ENCODE assay signal across 8 cellular contexts in genomic region chr2:28567076-28567471, GRCh38.
A peak's percentile ranks its signal among the peaks of the same experiment; 100 is the strongest.
DNase-seq lines count a peak whose midpoint lies in the region; ATAC-seq and TF ChIP-seq lines count a peak whose summit lies in the region.

No MANE protein-coding gene starts in this region.

- DNase-seq in GM06990 (ENCODE audit: extremely low read depth, insufficient read length) (no peak), Right ventricle myocardium superior (no peak), posterior vena cava (ENCODE audit: low spot score) (peak; percentile 45), SKM-1 (lab: John Stamatoyannopoulos, UW; ENCODE audit: unreplicated experiment) (no peak), HuH-7 (ENCODE audit: low spot score) (no peak)
- peak; percentile 52 for DNase-seq in activated CD8-positive, alpha-beta T cell treated with anti-CD3 and anti-CD28 coated beads for 36 hours

- intact Hi-C loops in activated CD8-positive, alpha-beta T cell treated with anti-CD3 and anti-CD28 coated beads for 36 hours (cut with micrococcal nuclease): loop anchor here (2.0 kb wide), 1 partner anchor 186 kb away; no protein-coding TSS in a partner anchor
- intact Hi-C loops in Right ventricle myocardium superior (cut with DNase I): no loop called here
- intact Hi-C loops in posterior vena cava (cut with DNase I): loop anchor here in 1 of 2 donors (2.0 kb wide), 1 partner anchor 186 kb away; no protein-coding TSS in a partner anchor

- peaks cover 11% of the 10 kb centered on the region for H3K27me3 Mint-ChIP-seq in IgD-negative memory B cell
- peaks cover 2% of the 10 kb centered on the region for H3K27me3 Mint-ChIP-seq in activated CD8-positive, alpha-beta T cell treated with anti-CD3 and anti-CD28 coated beads for 36 hours

- CTCF ChIA-PET in activated CD8-positive, alpha-beta T cell treated with anti-CD3 and anti-CD28 coated beads for 36 hours (lab: Charles Lee): interaction anchor here (0.7 to 3.7 kb wide), 47 partner anchors 9 to 328 kb away, joined by 3 to 43 read pairs (median 5); partner anchors contain the start of genes PPP1CB and SPDYA

- peaks cover 0 to 13% (median 6%) of the 10 kb centered on the region in 3 donors for H3K4me1 Mint-ChIP-seq in IgD-negative memory B cell
- H3K4me1 Mint-ChIP-seq in activated CD8-positive, alpha-beta T cell treated with anti-CD3 and anti-CD28 coated beads for 36 hours (ENCODE audit: low read depth): peaks cover 11% of the 10 kb centered on the region

- peak; percentile 29 for ATAC-seq in activated CD8-positive, alpha-beta T cell treated with anti-CD3 and anti-CD28 coated beads for 36 hours
- ATAC-seq in Right ventricle myocardium superior (ENCODE audit: poor library complexity) (peak; percentile 49), HG03025 (IDR thresholded peaks at IDR 0.05; ENCODE audit: low FRiP score, unreplicated experiment) (no peak)

- peaks cover 0 to 6% (median 0%) of the 10 kb centered on the region in 3 donors for H3K9me3 Mint-ChIP-seq in IgD-negative memory B cell
- H3K9me3 Mint-ChIP-seq in activated CD8-positive, alpha-beta T cell treated with anti-CD3 and anti-CD28 coated beads for 36 hours: peaks cover 3% of the 10 kb centered on the region

- peaks cover 2% of the 10 kb centered on the region for H3K36me3 Mint-ChIP-seq in IgD-negative memory B cell
- H3K36me3 Mint-ChIP-seq in activated CD8-positive, alpha-beta T cell treated with anti-CD3 and anti-CD28 coated beads for 36 hours (ENCODE audit: low read depth): no peaks in the 10 kb centered on the region

- H3K4me3 ChIP-seq in GM06990 (replicated peaks; ENCODE audit: low read depth, low read length): peak overlapping the region; percentile 65

- peak overlapping the region; percentile 67 to 81 (median 71) for H3K27ac Mint-ChIP-seq in IgD-negative memory B cell
- peak overlapping the region; percentile 76 for H3K27ac Mint-ChIP-seq in activated CD8-positive, alpha-beta T cell treated with anti-CD3 and anti-CD28 coated beads for 36 hours

- no peaks in the 10 kb centered on the region for H3K36me3 ChIP-seq in GM06990 (ENCODE audit: control insufficient read depth, insufficient read depth, low read length)

- TF ChIP-seq CTCF in GM06990 (IDR thresholded peaks at IDR 0.05; ENCODE audit: insufficient read depth, low read length, poor library complexity, severe bottlenecking): no peak
- TF ChIP-seq CTCF in activated CD8-positive, alpha-beta T cell treated with anti-CD3 and anti-CD28 coated beads for 36 hours (IDR thresholded peaks at IDR 0.05): peak; percentile 86

- peak overlapping the region; percentile 89 to 97 (median 94) for H3K4me3 Mint-ChIP-seq in IgD-negative memory B cell
- peak overlapping the region; percentile 81 for H3K4me3 Mint-ChIP-seq in activated CD8-positive, alpha-beta T cell treated with anti-CD3 and anti-CD28 coated beads for 36 hours

- POLR2A ChIA-PET in activated CD8-positive, alpha-beta T cell treated with anti-CD3 and anti-CD28 coated beads for 36 hours (lab: Charles Lee): interaction anchor here (1.0 to 1.5 kb wide), 3 partner anchors 21 to 300 kb away, joined by 3 to 4 read pairs (median 4); no protein-coding TSS in a partner anchor

- no peaks in the 10 kb centered on the region for H3K27me3 ChIP-seq in GM06990 (replicated peaks; ENCODE audit: control insufficient read depth, insufficient read depth, low read length)

Comparison
In these comparisons a context has a peak if more than half of its experiments do, and no peak if none do; other contexts are left out.
1. DNase-seq: peak in activated CD8-positive, alpha-beta T cell treated with anti-CD3 and anti-CD28 coated beads for 36 hours (single experiment) and posterior vena cava (single experiment); none in GM06990 (single experiment), Right ventricle myocardium superior (single experiment), SKM-1 (single experiment) and HuH-7 (single experiment).